ENCODE assay signal across 17 cellular contexts in genomic region chr5:99955962-99956361, GRCh38.
DNase-seq lines count a peak whose midpoint lies in the region; ATAC-seq and TF ChIP-seq lines count a peak whose summit lies in the region.
"Had no signal": no experiment of that assay in that cellular context is flagged by ENCODE, and none has a peak within 500 bp of the region (broad histone marks: within the 10 kb centered on the region; RNA-seq: fewer than 3 reads in every experiment).

No MANE protein-coding gene starts in this region.

- 76 to 87% (median 79%) methylated on average over 6 to 8 of the region's 8 CpGs for WGBS in heart left ventricle, 4 donors

- H4K20me1 ChIP-seq in osteoblast (ENCODE audit: insufficient read depth, low read length): no peaks in the 10 kb centered on the region
- H4K20me1 ChIP-seq: BLaER1 had no signal

- H3K27ac ChIP-seq in heart left ventricle (no peak overlapping the region), osteoblast (ENCODE audit: low read depth, low read length) (no peak overlapping the region)
- H3K27ac ChIP-seq in effector memory CD4-positive, alpha-beta T cell (ENCODE audit: insufficient read depth, low read length, poor library complexity, severe bottlenecking): no peak overlapping the region
- H3K27ac ChIP-seq: BLaER1 had no signal

- TF ChIP-seq CTCF in heart left ventricle (IDR thresholded peaks at IDR 0.05) (no peak), osteoblast (IDR thresholded peaks at IDR 0.05; ENCODE audit: extremely low read depth, low read depth, low read length) (no peak)

- TF ChIP-seq POLR2A in heart left ventricle (IDR thresholded peaks at IDR 0.05): no peak

- H3K27me3 ChIP-seq in heart left ventricle: no peaks in the 10 kb centered on the region
- no peaks in the 10 kb centered on the region for H3K27me3 ChIP-seq in osteoblast (ENCODE audit: insufficient read depth, low read length)
- no peaks in the 10 kb centered on the region for H3K27me3 ChIP-seq in effector memory CD4-positive, alpha-beta T cell (replicated peaks; ENCODE audit: control insufficient read depth, insufficient read depth, low read length, poor library complexity, severe bottlenecking)
- H3K27me3 ChIP-seq: BLaER1 had no signal

- no peak overlapping the region for H3K4me3 ChIP-seq in heart left ventricle
- no peak overlapping the region for H3K4me3 ChIP-seq in osteoblast (ENCODE audit: insufficient read depth, low read length)
- H3K4me3 ChIP-seq in effector memory CD4-positive, alpha-beta T cell (ENCODE audit: insufficient read depth, low read depth, low read length, poor library complexity, severe bottlenecking): no peak overlapping the region
- H3K4me3 ChIP-seq: BLaER1 had no signal

- no peak overlapping the region for H3K4me2 ChIP-seq in osteoblast (ENCODE audit: insufficient read depth, low read length)
- H3K4me2 ChIP-seq: BLaER1 had no signal

- no peaks in the 10 kb centered on the region for H3K79me2 ChIP-seq in osteoblast (ENCODE audit: insufficient read depth, low read length)

- ATAC-seq in Right ventricle myocardium inferior: no peak
- no peak for ATAC-seq in heart left ventricle
- peak; percentile 32 for ATAC-seq in stimulated activated naive CD8-positive, alpha-beta T cell treated with anti-CD3 and anti-CD28 coated beads, Interleukin-15, Interleukin-2, amounts not matched to agents 100 U/mL and 50 U/mL, for 24 hours
- ATAC-seq: HepG2 had no signal

- no peaks in the 10 kb centered on the region for H3K36me3 ChIP-seq in heart left ventricle
- no peaks in the 10 kb centered on the region for H3K36me3 ChIP-seq in osteoblast (ENCODE audit: insufficient read depth, low read length)
- no peaks in the 10 kb centered on the region for H3K36me3 ChIP-seq in effector memory CD4-positive, alpha-beta T cell (ENCODE audit: control insufficient read depth, insufficient read depth, low read length)
- H3K36me3 ChIP-seq: BLaER1 had no signal

- H3K4me1 ChIP-seq in heart left ventricle: no peaks in the 10 kb centered on the region
- no peaks in the 10 kb centered on the region for H3K4me1 ChIP-seq in osteoblast (ENCODE audit: insufficient read depth, low read length)
- no peaks in the 10 kb centered on the region for H3K4me1 ChIP-seq in effector memory CD4-positive, alpha-beta T cell (ENCODE audit: control insufficient read depth, insufficient read depth, low read length, poor library complexity, severe bottlenecking)
- H3K4me1 ChIP-seq: BLaER1, Caco-2 had no signal

- H3K9me3 ChIP-seq in heart left ventricle (peaks cover 0 to 6% (median 0%) of the 10 kb centered on the region in 12 donors), osteoblast (ENCODE audit: low read depth, low read length) (no peaks in the 10 kb centered on the region)
- no peaks in the 10 kb centered on the region for H3K9me3 ChIP-seq in effector memory CD4-positive, alpha-beta T cell (ENCODE audit: control insufficient read depth, low read length)
- H3K9me3 ChIP-seq: BLaER1, Caco-2 had no signal

- no peak overlapping the region for H2AFZ ChIP-seq in osteoblast (ENCODE audit: low read length)

- intact Hi-C loops in Right ventricle myocardium inferior (cut with DNase I): no loop called here
- intact Hi-C loops in heart left ventricle (cut with DNase I): no loop called here
- intact Hi-C loops in posterior vena cava (cut with DNase I): no loop called here

- DNase-seq in Right ventricle myocardium inferior (ENCODE audit: missing footprints): peak; percentile 48
- DNase-seq in heart left ventricle: no peak
- peak; percentile 64 for DNase-seq in posterior vena cava (ENCODE audit: low spot score)
- DNase-seq in stimulated activated naive CD8-positive, alpha-beta T cell treated with anti-CD3 and anti-CD28 coated beads, Interleukin-15, Interleukin-2, amounts not matched to agents 100 U/mL and 50 U/mL, for 24 hours: no peak
- DNase-seq in osteoblast (ENCODE audit: insufficient read length, low spot score, missing footprints): no peak
- DNase-seq in effector memory CD4-positive, alpha-beta T cell: no peak
- no peak for DNase-seq in T1000 (lab: John Stamatoyannopoulos, UW)
- DNase-seq: 8988T; AML-193; Caco-2; CD8-positive, alpha-beta memory T cell; DND-41; GDM1; HCEC 1CT; HFFc6 had no signal

Comparison
In these comparisons a context has a peak if more than half of its experiments do, and no peak if none do; other contexts are left out.
1. DNase-seq: peak in Right ventricle myocardium inferior (single experiment) and posterior vena cava (single experiment); none in heart left ventricle (0 of 5), stimulated activated naive CD8-positive, alpha-beta T cell treated with anti-CD3 and anti-CD28 coated beads, Interleukin-15, Interleukin-2, amounts not matched to agents 100 U/mL and 50 U/mL, for 24 hours (single experiment), osteoblast (single experiment), effector memory CD4-positive, alpha-beta T cell (0 of 3) and T1000 (single experiment).